Comparison of ENCODE assay signal across 10 cellular contexts in the genomic region with DNA sequence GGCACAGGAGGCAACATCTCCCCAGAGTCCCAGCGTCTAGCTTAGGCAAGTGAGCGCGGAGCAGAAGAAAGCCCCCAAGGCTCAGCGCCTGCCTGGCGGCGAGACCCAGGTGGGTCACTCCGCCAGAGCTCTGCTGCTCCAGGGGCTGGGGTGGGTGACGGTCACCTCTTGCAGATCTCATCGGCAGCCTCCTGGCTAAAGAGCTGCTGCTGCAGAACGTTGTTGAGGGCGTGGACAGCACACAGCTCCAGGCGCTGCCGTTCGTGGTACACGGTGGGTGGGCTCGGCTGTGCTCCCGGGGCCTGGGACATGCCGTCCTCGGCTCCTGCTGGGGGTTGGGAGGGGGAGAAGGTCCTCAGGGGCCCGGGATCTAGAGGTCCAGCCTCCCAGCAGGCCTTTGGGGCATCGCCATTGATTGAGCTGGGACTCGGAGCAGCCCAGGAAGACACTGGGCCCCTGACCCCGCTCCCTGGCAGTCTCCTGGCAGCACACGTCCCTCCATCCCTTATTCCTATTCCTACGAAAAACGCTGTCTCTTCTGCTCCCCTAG. TPM values are rescaled to one million over a fixed set of nuclear protein-coding genes. Genes with fewer than 3 reads are reported as not detected.
A peak's percentile ranks its signal among the peaks of the same experiment; 100 is the strongest.
DNase-seq lines count a peak whose midpoint lies in the region; ATAC-seq and TF ChIP-seq lines count a peak whose summit lies in the region.
"Had no signal": no experiment of that assay in that cellular context is flagged by ENCODE, and none has a peak within 500 bp of the region (broad histone marks: within the 10 kb centered on the region; RNA-seq: fewer than 3 reads in every experiment).

No MANE protein-coding gene starts in this region.

- no peaks in the 10 kb centered on the region for H3K9me3 ChIP-seq in hepatocyte (ENCODE audit: low read depth)
- no peaks in the 10 kb centered on the region for H3K9me3 ChIP-seq in smooth muscle cell (replicated peaks; ENCODE audit: low read depth)

- H3K4me3 ChIP-seq in GM23338 (peak overlapping the region; percentile 61), hepatocyte (peak overlapping the region; percentile 17), smooth muscle cell (peak overlapping the region; percentile 74)

- H3K4me2 ChIP-seq in GM23338 (peak overlapping the region; percentile 78), hepatocyte (peak overlapping the region; percentile 84), smooth muscle cell (peak overlapping the region; percentile 86)

- H4K20me1 ChIP-seq in GM23338 (replicated peaks; ENCODE audit: insufficient read depth) (no peaks in the 10 kb centered on the region; the same call in 1 of the 2 replicates), hepatocyte (ENCODE audit: insufficient read depth, poor library complexity, severe bottlenecking) (no peaks in the 10 kb centered on the region), smooth muscle cell (ENCODE audit: low read depth) (no peaks in the 10 kb centered on the region)

- H3K27me3 ChIP-seq in GM23338 (ENCODE audit: insufficient read depth) (peaks cover 19% of the 10 kb centered on the region), hepatocyte (no peaks in the 10 kb centered on the region), smooth muscle cell (ENCODE audit: low read depth) (no peaks in the 10 kb centered on the region)

- DNase-seq in GM23338 (ENCODE audit: low spot score) = no peak
- no peak for DNase-seq in activated T-cell treated with anti-CD3 and anti-CD28 coated beads, Interleukin-2, amount 50 U/mL, for 72 hours
- DNase-seq in hepatocyte (ENCODE audit: low spot score) = no peak
- DNase-seq in smooth muscle cell (lab: John Stamatoyannopoulos, UW; ENCODE audit: unreplicated experiment) = no peak
- no peak for DNase-seq in dermis blood vessel endothelial cell
- no peak for DNase-seq in medulla oblongata (ENCODE audit: extremely low spot score)
- no peak for DNase-seq in NCI-H1105 treated with DMSO at 0.1 percent for 48 hours (lab: John Stamatoyannopoulos, UW)
- DNase-seq in inferior parietal cortex (ENCODE audit: extremely low spot score) = no peak

- H3K4me1 Mint-ChIP-seq in GM23338 = no peaks in the 10 kb centered on the region
- peaks cover 16% of the 10 kb centered on the region for H3K4me1 Mint-ChIP-seq in activated T-cell treated with anti-CD3 and anti-CD28 coated beads, Interleukin-2, amount 50 U/mL, for 72 hours (ENCODE audit: low read depth)

- H3K36me3 ChIP-seq in GM23338 (ENCODE audit: insufficient read depth) (no peaks in the 10 kb centered on the region), hepatocyte (replicated peaks; ENCODE audit: insufficient read depth, low read depth) (no peaks in the 10 kb centered on the region), smooth muscle cell (ENCODE audit: low read depth) (no peaks in the 10 kb centered on the region)

- H3K79me2 ChIP-seq in GM23338 (replicated peaks; ENCODE audit: insufficient read depth) (no peaks in the 10 kb centered on the region), hepatocyte (no peaks in the 10 kb centered on the region), smooth muscle cell (ENCODE audit: low read depth) (no peaks in the 10 kb centered on the region)

- H3K9ac ChIP-seq in smooth muscle cell (ENCODE audit: low read depth) = peak overlapping the region; percentile 64

- peaks cover 37% of the 10 kb centered on the region for H3K36me3 Mint-ChIP-seq in GM23338 (ENCODE audit: low read depth)
- peaks cover 0 to 4% of the 10 kb centered on the region in 2 donors for H3K36me3 Mint-ChIP-seq in activated T-cell treated with anti-CD3 and anti-CD28 coated beads, Interleukin-2, amount 50 U/mL, for 72 hours (ENCODE audit: insufficient read depth in 2 of 2)

- H3K27ac Mint-ChIP-seq in GM23338 = no peak overlapping the region
- peak overlapping the region; percentile 74 for H3K27ac Mint-ChIP-seq in activated T-cell treated with anti-CD3 and anti-CD28 coated beads, Interleukin-2, amount 50 U/mL, for 72 hours

- no peak for ATAC-seq in GM23338
- no peak for ATAC-seq in activated T-cell treated with anti-CD3 and anti-CD28 coated beads, Interleukin-2, amount 50 U/mL, for 72 hours (replicated peaks in 1 of 2)

- no peaks in the 10 kb centered on the region for H3F3A ChIP-seq in GM23338 (replicated peaks; ENCODE audit: low read depth)
- H3F3A ChIP-seq in smooth muscle cell (ENCODE audit: low read depth) = no peaks in the 10 kb centered on the region

- no peak overlapping the region for H3K4me3 Mint-ChIP-seq in GM23338
- H3K4me3 Mint-ChIP-seq in activated T-cell treated with anti-CD3 and anti-CD28 coated beads, Interleukin-2, amount 50 U/mL, for 72 hours = peak overlapping the region; percentile 72 to 76

- H3K4me1 ChIP-seq in GM23338 (ENCODE audit: insufficient read depth) (peaks cover 4% of the 10 kb centered on the region; the same call in 1 of the 2 replicates), hepatocyte (ENCODE audit: insufficient read depth) (peaks cover 5% of the 10 kb centered on the region), smooth muscle cell (ENCODE audit: low read depth) (peaks cover 4% of the 10 kb centered on the region)

- H3K27ac ChIP-seq in GM23338 (ENCODE audit: low read depth) (no peak overlapping the region), hepatocyte (peak overlapping the region; percentile 14), smooth muscle cell (ENCODE audit: low read depth) (peak overlapping the region; percentile 50)

- no peak for TF ChIP-seq CTCF in GM23338 (conservative IDR thresholded peaks at IDR 0.05; ENCODE audit: low read depth in 2 of 2)
- no peak for TF ChIP-seq CTCF in hepatocyte (IDR thresholded peaks at IDR 0.05; ENCODE audit: poor library complexity)
- TF ChIP-seq CTCF in smooth muscle cell (IDR thresholded peaks at IDR 0.05; ENCODE audit: borderline replicate concordance, insufficient read depth, poor library complexity, severe bottlenecking) = no peak

- H3K9me3 Mint-ChIP-seq in GM23338 = peaks cover 94% of the 10 kb centered on the region
- no peaks in the 10 kb centered on the region for H3K9me3 Mint-ChIP-seq in activated T-cell treated with anti-CD3 and anti-CD28 coated beads, Interleukin-2, amount 50 U/mL, for 72 hours

- H2AFZ ChIP-seq in GM23338 (no peak overlapping the region), hepatocyte (peak overlapping the region; percentile 17), smooth muscle cell (ENCODE audit: low read depth) (no peak overlapping the region)

- H3K9me2 ChIP-seq in GM23338 (ENCODE audit: insufficient read depth) = no peaks in the 10 kb centered on the region
- no peaks in the 10 kb centered on the region for H3K9me2 ChIP-seq in hepatocyte (replicated peaks; ENCODE audit: insufficient read depth)

- WGBS in hepatocyte (ENCODE audit: low lambda C conversion rate, missing lambda C conversion rate) = 67% methylated on average over 23 of the region's 26 CpGs
- WGBS in smooth muscle cell (ENCODE audit: low lambda C conversion rate) = 74% methylated on average over 25 of the region's 26 CpGs

- peaks cover 10% of the 10 kb centered on the region for H3K27me3 Mint-ChIP-seq in GM23338 (ENCODE audit: insufficient read depth, low read depth, poor library complexity)
- H3K27me3 Mint-ChIP-seq in activated T-cell treated with anti-CD3 and anti-CD28 coated beads, Interleukin-2, amount 50 U/mL, for 72 hours (ENCODE audit: low read depth) = peaks cover 9% of the 10 kb centered on the region

TF ChIP-seq in GM23338, 12 proteins besides CTCF, POLR2A, EP300 and RAD21 (continues in another document):
- no peak for TF ChIP-seq NANOG (IDR thresholded peaks at IDR 0.05; ENCODE audit: borderline replicate concordance)

RNA-seq across cellular contexts. Expression of gene JOSD2, which starts 0.8 kb away (rescaled TPM):
- total RNA-seq in GM23338 (2014; rRNA removed; shearing (Covaris generic)) = 1.2 and 5.8 TPM in 2 replicates
- polyA plus RNA-seq in GM23338 (2016; fragmentation: Nextera tagmentation; extraction: Ambion mirVana) (3.3 and 4.1 TPM in 2 replicates), hepatocyte (81.8 and 82.9 TPM in 2 replicates), smooth muscle cell (77.6 and 85.1 TPM in 2 replicates)
- total RNA-seq in activated T-cell treated with anti-CD3 and anti-CD28 coated beads, Interleukin-2, amount 50 U/mL, for 72 hours = 10 to 100 TPM; 27.6 to 34.0 TPM
- total RNA-seq in hepatocyte (19.0 and 28.1 TPM in 2 replicates), smooth muscle cell (17.1 and 32.0 TPM in 2 replicates), dermis blood vessel endothelial cell (18.0 and 18.2 TPM in 2 replicates)

RNA-seq across cellular contexts. Expression of gene ASPDH, which starts 3.5 kb away (rescaled TPM):
- not detected in 2 replicates for total RNA-seq in GM23338 (2014; rRNA removed; shearing (Covaris generic))
- not detected in 2 replicates for polyA plus RNA-seq in GM23338 (2016; fragmentation: Nextera tagmentation; extraction: Ambion mirVana)
- total RNA-seq in activated T-cell treated with anti-CD3 and anti-CD28 coated beads, Interleukin-2, amount 50 U/mL, for 72 hours = not detected
- total RNA-seq in hepatocyte = 9.0 and 9.2 TPM in 2 replicates
- polyA plus RNA-seq in hepatocyte = 5.2 and 7.4 TPM in 2 replicates
- total RNA-seq in smooth muscle cell = not detected in 2 replicates
- polyA plus RNA-seq in smooth muscle cell = 0.89 TPM in 1 of 2 replicates, not detected in the other
- not detected in 2 replicates for total RNA-seq in dermis blood vessel endothelial cell
- total RNA-seq: M059J, pulmonary artery endothelial cell had no signal

RNA-seq across cellular contexts. Expression of gene GARIN5A, which starts 33.5 kb away (rescaled TPM):
- total RNA-seq in GM23338 (2014; rRNA removed; shearing (Covaris generic)) = 13.3 and 19.9 TPM in 2 replicates
- polyA plus RNA-seq in GM23338 (2016; fragmentation: Nextera tagmentation; extraction: Ambion mirVana) (24.2 and 25.0 TPM in 2 replicates), hepatocyte (10.4 and 11.5 TPM in 2 replicates), smooth muscle cell (2.1 and 3.7 TPM in 2 replicates)
- under 1 TPM in 1 of 2 donors, not detected in 1; 0.76 TPM for total RNA-seq in activated T-cell treated with anti-CD3 and anti-CD28 coated beads, Interleukin-2, amount 50 U/mL, for 72 hours
- total RNA-seq in hepatocyte (2.7 and 5.0 TPM in 2 replicates), smooth muscle cell (1.7 and 4.1 TPM in 2 replicates), dermis blood vessel endothelial cell (0.05 and 0.17 TPM in 2 replicates)
- total RNA-seq: pulmonary artery endothelial cell had no signal

RNA-seq across cellular contexts. Expression of gene EMC10, which starts 33.9 kb away (rescaled TPM):
- total RNA-seq in GM23338 (2014; rRNA removed; shearing (Covaris generic)) = 86.4 and 113 TPM in 2 replicates
- polyA plus RNA-seq in GM23338 (2016; fragmentation: Nextera tagmentation; extraction: Ambion mirVana) (24.8 and 28.2 TPM in 2 replicates), hepatocyte (31.3 and 35.6 TPM in 2 replicates), smooth muscle cell (18.0 and 22.0 TPM in 2 replicates)
- 10 to 100 TPM; 26.6 to 33.9 TPM for total RNA-seq in activated T-cell treated with anti-CD3 and anti-CD28 coated beads, Interleukin-2, amount 50 U/mL, for 72 hours
- total RNA-seq in hepatocyte (147 and 160 TPM in 2 replicates), smooth muscle cell (49.0 and 51.7 TPM in 2 replicates), dermis blood vessel endothelial cell (63.0 and 77.3 TPM in 2 replicates)

RNA-seq across cellular contexts. Expression of gene LRRC4B, which starts 58.0 kb away (rescaled TPM):
- total RNA-seq in GM23338 (2014; rRNA removed; shearing (Covaris generic)) = 12.8 and 13.2 TPM in 2 replicates
- polyA plus RNA-seq in GM23338 (2016; fragmentation: Nextera tagmentation; extraction: Ambion mirVana) (2.0 and 2.2 TPM in 2 replicates), hepatocyte (1.8 and 2.1 TPM in 2 replicates), smooth muscle cell (1.7 and 2.2 TPM in 2 replicates)
- total RNA-seq in activated T-cell treated with anti-CD3 and anti-CD28 coated beads, Interleukin-2, amount 50 U/mL, for 72 hours = under 1 TPM in 1 of 2 donors, not detected in 1; 0.58 TPM
- total RNA-seq in hepatocyte (6.0 and 7.7 TPM in 2 replicates), smooth muscle cell (8.6 and 10.1 TPM in 2 replicates), dermis blood vessel endothelial cell (under 0.01 and 0.05 TPM in 2 replicates)
- total RNA-seq: M059J had no signal

Comparison
In these comparisons a context has a peak if more than half of its experiments do, and no peak if none do; other contexts are left out.
1. H3K4me3 ChIP-seq: peak in every context shown above with its lines; median percentile 74 in smooth muscle cell; 61 in GM23338; 17 in hepatocyte.